Comparison of ENCODE assay signal across 9 cellular contexts in genomic region chr2:37829202-37829601, GRCh38.
DNase-seq lines count a peak whose midpoint lies in the region; ATAC-seq lines count a peak whose summit lies in the region.
"Had no signal": no experiment of that assay in that cellular context is flagged by ENCODE, and none has a peak within 500 bp of the region (broad histone marks: within the 10 kb centered on the region; RNA-seq: fewer than 3 reads in every experiment).

No MANE protein-coding gene starts in this region.

- peaks cover 3 to 6% of the 10 kb centered on the region in 2 donors for H3K4me1 Mint-ChIP-seq in effector memory CD8-positive, alpha-beta T cell (ENCODE audit: low read depth in 2 of 2)

- ATAC-seq in effector memory CD8-positive, alpha-beta T cell (replicated peaks): peak; percentile 41

- H3K9me3 Mint-ChIP-seq in effector memory CD8-positive, alpha-beta T cell: no peaks in the 10 kb centered on the region
- H3K9me3 Mint-ChIP-seq: activated CD4-positive, alpha-beta T cell treated with anti-CD3 and anti-CD28 coated beads, Interleukin-2, amount 10 ng/mL, durations not matched to agents 7 days and 5 days had no signal

- DNase-seq in CD1c-positive myeloid dendritic cell (ENCODE audit: extremely low spot score) (peak; percentile 96), NCI-H69 (lab: John Stamatoyannopoulos, UW) (peak; percentile 35), myocyte (ENCODE audit: low read depth) (peak; percentile 77), NCI-H345 treated with DMSO at 0.1 percent for 48 hours (lab: John Stamatoyannopoulos, UW; ENCODE audit: unreplicated experiment) (no peak), HUDEP-2 (lab: John Stamatoyannopoulos, UW; ENCODE audit: unreplicated experiment in 76 of 76) (no peak), NCI-H510A treated with DMSO at 0.1 percent for 48 hours (lab: John Stamatoyannopoulos, UW) (no peak), mucosa of gallbladder (ENCODE audit: low spot score) (no peak)
- DNase-seq in effector memory CD8-positive, alpha-beta T cell: no peak
- DNase-seq: activated CD4-positive, alpha-beta T cell treated with anti-CD3 and anti-CD28 coated beads, Interleukin-2, amount 10 ng/mL, durations not matched to agents 7 days and 5 days had no signal

- no peak overlapping the region for H3K4me3 Mint-ChIP-seq in effector memory CD8-positive, alpha-beta T cell
- H3K4me3 Mint-ChIP-seq: activated CD4-positive, alpha-beta T cell treated with anti-CD3 and anti-CD28 coated beads, Interleukin-2, amount 10 ng/mL, durations not matched to agents 7 days and 5 days had no signal

- no peak overlapping the region for H3K27ac Mint-ChIP-seq in effector memory CD8-positive, alpha-beta T cell
- H3K27ac Mint-ChIP-seq: activated CD4-positive, alpha-beta T cell treated with anti-CD3 and anti-CD28 coated beads, Interleukin-2, amount 10 ng/mL, durations not matched to agents 7 days and 5 days had no signal

- H3K27me3 Mint-ChIP-seq in effector memory CD8-positive, alpha-beta T cell: peaks cover 0 to under 1% of the 10 kb centered on the region in 2 donors
- H3K27me3 Mint-ChIP-seq: activated CD4-positive, alpha-beta T cell treated with anti-CD3 and anti-CD28 coated beads, Interleukin-2, amount 10 ng/mL, durations not matched to agents 7 days and 5 days had no signal

- no peaks in the 10 kb centered on the region for H3K36me3 Mint-ChIP-seq in effector memory CD8-positive, alpha-beta T cell (ENCODE audit: insufficient read depth)

Comparison
In these comparisons a context has a peak if more than half of its experiments do, and no peak if none do; other contexts are left out.
1. DNase-seq: peak in CD1c-positive myeloid dendritic cell (single experiment), NCI-H69 (single experiment) and myocyte (single experiment); none in effector memory CD8-positive, alpha-beta T cell (0 of 3), NCI-H345 treated with DMSO at 0.1 percent for 48 hours (single experiment), HUDEP-2 (0 of 76), NCI-H510A treated with DMSO at 0.1 percent for 48 hours (single experiment) and mucosa of gallbladder (single experiment).